15 cellular contexts compared by ENCODE assay signal in the genomic region with DNA sequence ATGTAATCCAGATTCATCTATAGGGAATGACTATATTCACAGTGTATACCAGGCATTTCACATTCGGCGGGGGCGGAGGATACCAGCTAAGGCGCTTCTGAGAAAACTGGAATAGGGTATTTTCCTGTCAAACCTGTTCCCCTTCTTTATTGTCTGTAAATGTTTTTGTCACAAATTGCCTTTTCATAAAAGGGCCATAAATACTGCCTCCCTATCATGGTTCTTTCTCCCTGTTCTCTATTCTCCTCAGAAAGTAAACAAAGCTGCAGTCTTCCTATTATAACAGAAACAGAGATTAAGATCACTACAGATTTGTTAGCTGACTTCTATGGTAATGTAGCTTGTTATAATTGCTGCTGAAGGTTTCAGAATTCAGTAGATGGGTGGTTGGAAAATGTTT.
"Had no signal": no experiment of that assay in that cellular context is flagged by ENCODE, and none has a peak within 500 bp of the region (broad histone marks: within the 10 kb centered on the region; RNA-seq: fewer than 3 reads in every experiment).

No MANE protein-coding gene starts in this region.

- H3K27ac ChIP-seq: epithelial cell of prostate, gastrocnemius medialis, heart right ventricle, ovary had no signal

- H3K27me3 Mint-ChIP-seq: activated naive CD4-positive, alpha-beta T cell treated with anti-CD3 and anti-CD28 coated beads, Interleukin-2, amount 50 U/mL, for 24 hours; central memory CD8-positive, alpha-beta T cell; stimulated activated naive CD8-positive, alpha-beta T cell treated with anti-CD3 and anti-CD28 coated beads, Interleukin-15, Interleukin-2, amounts not matched to agents 100 ng/mL and 50 ng/mL, for 24 hours had no signal

- H3K4me1 ChIP-seq: heart right ventricle had no signal

- DNase-seq: activated CD4-positive, alpha-beta T cell treated with anti-CD3 and anti-CD28 coated beads, Interleukin-2, amount 50 U/mL, for 4 hours; activated T-cell treated with anti-CD3 and anti-CD28 coated beads, Interleukin-2, amount 50 U/mL, for 1 hour; cortex of kidney; effector CD8-positive, alpha-beta T cell; gastrocnemius medialis; heart right ventricle; ovary; stimulated activated CD4-positive, alpha-beta T cell treated with anti-CD3 and anti-CD28 coated beads, Interleukin-4, amount 100 ng/mL, for 1 hour; stimulated activated CD8-positive, alpha-beta memory T cell treated with anti-CD3 and anti-CD28 coated beads, Interleukin-4, amount 100 ng/mL, for 48 hours had no signal

- H3K4me3 ChIP-seq: gastrocnemius medialis, heart right ventricle, ovary had no signal

- H3K27ac Mint-ChIP-seq: activated naive CD4-positive, alpha-beta T cell treated with anti-CD3 and anti-CD28 coated beads, Interleukin-2, amount 50 U/mL, for 24 hours; brain; stimulated activated naive CD8-positive, alpha-beta T cell treated with anti-CD3 and anti-CD28 coated beads, Interleukin-15, Interleukin-2, amounts not matched to agents 100 ng/mL and 50 ng/mL, for 24 hours had no signal

- H3K4me1 Mint-ChIP-seq: brain; central memory CD8-positive, alpha-beta T cell had no signal

- H3K9me3 Mint-ChIP-seq: activated naive CD4-positive, alpha-beta T cell treated with anti-CD3 and anti-CD28 coated beads, Interleukin-2, amount 50 U/mL, for 24 hours; brain; central memory CD8-positive, alpha-beta T cell; stimulated activated naive CD8-positive, alpha-beta T cell treated with anti-CD3 and anti-CD28 coated beads, Interleukin-15, Interleukin-2, amounts not matched to agents 100 ng/mL and 50 ng/mL, for 24 hours had no signal

- ATAC-seq: gastrocnemius medialis, heart right ventricle had no signal

- H3K36me3 ChIP-seq: gastrocnemius medialis, ovary had no signal

- H3K36me3 Mint-ChIP-seq: brain had no signal

- H3K4me3 Mint-ChIP-seq: activated naive CD4-positive, alpha-beta T cell treated with anti-CD3 and anti-CD28 coated beads, Interleukin-2, amount 50 U/mL, for 24 hours; brain; central memory CD8-positive, alpha-beta T cell; neural crest cell; stimulated activated naive CD8-positive, alpha-beta T cell treated with anti-CD3 and anti-CD28 coated beads, Interleukin-15, Interleukin-2, amounts not matched to agents 100 ng/mL and 50 ng/mL, for 24 hours had no signal

- H3K9me3 ChIP-seq: gastrocnemius medialis, heart right ventricle, ovary had no signal
